8 cellular contexts compared by ENCODE assay signal in genomic region chr22:37634505-37635002, GRCh38. TPM values are rescaled to one million over a fixed set of nuclear protein-coding genes. Genes with fewer than 3 reads are reported as not detected.
DNase-seq lines count a peak whose midpoint lies in the region; ATAC-seq and TF ChIP-seq lines count a peak whose summit lies in the region.

No MANE protein-coding gene starts in this region.

- no peak for ATAC-seq in GM21515 (IDR thresholded peaks at IDR 0.05; ENCODE audit: unreplicated experiment)

- H3K4me1 ChIP-seq in HUES64 (ENCODE audit: insufficient read depth, low read length): peaks cover 36% of the 10 kb centered on the region

- no peaks in the 10 kb centered on the region for H3K9me3 ChIP-seq in HUES64 (ENCODE audit: insufficient read depth, low read depth, low read length)

- no peaks in the 10 kb centered on the region for H3K9me3 Mint-ChIP-seq in mesothelial cell of epicardium

- in situ Hi-C loops in astrocyte of the spinal cord (cut with HindIII; ENCODE audit: low sequenced_read_pairs): no loop called here

- H3K27me3 ChIP-seq in HUES64 (ENCODE audit: insufficient read depth, low read length): no peaks in the 10 kb centered on the region

- peak overlapping the region; percentile 78; the same call in 1 of the 2 replicates for H3K27ac ChIP-seq in HUES64 (ENCODE audit: low read depth, low read length)

- 85% methylated on average over 6 of the region's 6 CpGs for WGBS in HUES64

- peaks cover 28% of the 10 kb centered on the region for H3K4me1 Mint-ChIP-seq in mesothelial cell of epicardium

- H3K9ac ChIP-seq in HUES64 (ENCODE audit: low read depth, low read length): 0 out of 2 replicates have a peak overlapping the region, but pooled peaks have one; percentile 63

- DNase-seq in AG08395 (ENCODE audit: low spot score) (peak; percentile 28), astrocyte of the spinal cord (ENCODE audit: low read depth, low spot score) (peak; percentile 22), mesothelial cell of epicardium (ENCODE audit: low spot score in 2 of 2, unreplicated experiment in 2 of 2) (no peak), NCI-H2081 (lab: John Stamatoyannopoulos, UW) (no peak), NCI-H82 (lab: John Stamatoyannopoulos, UW) (no peak), dermis blood vessel endothelial cell (no peak)

- peaks cover 9% of the 10 kb centered on the region for H3K36me3 ChIP-seq in HUES64 (ENCODE audit: insufficient read depth, low read length)

- peak overlapping the region; percentile 96 for H3K27ac Mint-ChIP-seq in mesothelial cell of epicardium

- H3K4me3 ChIP-seq in HUES64 (ENCODE audit: low read length): no peak overlapping the region
- H3K4me3 ChIP-seq in astrocyte of the spinal cord (ENCODE audit: low read depth, low read length): no peak overlapping the region

- H3K36me3 Mint-ChIP-seq in mesothelial cell of epicardium: peaks cover 6% of the 10 kb centered on the region

- no peaks in the 10 kb centered on the region for H3K27me3 Mint-ChIP-seq in mesothelial cell of epicardium (ENCODE audit: low read depth)

- peak; percentile 29 for TF ChIP-seq CTCF in astrocyte of the spinal cord (IDR thresholded peaks at IDR 0.05; ENCODE audit: low read depth, low read length)
- TF ChIP-seq CTCF in mesothelial cell of epicardium (IDR thresholded peaks at IDR 0.05; ENCODE audit: unreplicated experiment): no peak

- peak overlapping the region; percentile 43 for H3K4me3 Mint-ChIP-seq in mesothelial cell of epicardium

RNA-seq across cellular contexts. Expression of gene SH3BP1, which starts 4.9 kb away (rescaled TPM):
- polyA plus RNA-seq in HUES64 (2013, experiment 1 of 2): 21.7 TPM
- polyA plus RNA-seq in HUES64 (2013, experiment 2 of 2): 30.1 TPM
- total RNA-seq in mesothelial cell of epicardium (30.0 to 33.0 TPM (median 31.9 TPM) in 3 replicates), dermis blood vessel endothelial cell (0.85 and 2.7 TPM in 2 replicates)

RNA-seq across cellular contexts. Expression of gene PDXP, which starts 24.0 kb away (rescaled TPM):
- 34.5 TPM for polyA plus RNA-seq in HUES64 (2013, experiment 1 of 2)
- 38.5 TPM for polyA plus RNA-seq in HUES64 (2013, experiment 2 of 2)
- total RNA-seq in mesothelial cell of epicardium: 15.6 to 16.5 TPM (median 16.1 TPM) in 3 replicates
- 9.0 and 13.3 TPM in 2 replicates for total RNA-seq in dermis blood vessel endothelial cell

RNA-seq across cellular contexts. Expression of gene GGA1, which starts 25.9 kb away (rescaled TPM):
- polyA plus RNA-seq in HUES64 (2013, experiment 1 of 2): 30.5 TPM
- 32.1 TPM for polyA plus RNA-seq in HUES64 (2013, experiment 2 of 2)
- total RNA-seq in mesothelial cell of epicardium (96.6 to 107 TPM (median 96.6 TPM) in 3 replicates), dermis blood vessel endothelial cell (48.3 and 55.3 TPM in 2 replicates)

RNA-seq across cellular contexts. Expression of gene LGALS1, which starts 40.9 kb away (rescaled TPM):
- polyA plus RNA-seq in HUES64 (2013, experiment 1 of 2): 39.5 TPM
- 56.4 TPM for polyA plus RNA-seq in HUES64 (2013, experiment 2 of 2)
- total RNA-seq in mesothelial cell of epicardium (238 to 262 TPM (median 242 TPM) in 3 replicates), dermis blood vessel endothelial cell (2,321 and 4,948 TPM in 2 replicates)

RNA-seq across cellular contexts. Expression of gene NOL12, which starts 51.6 kb away (rescaled TPM):
- 26.8 TPM for polyA plus RNA-seq in HUES64 (2013, experiment 1 of 2)
- 27.2 TPM for polyA plus RNA-seq in HUES64 (2013, experiment 2 of 2)
- total RNA-seq in mesothelial cell of epicardium (23.9 to 25.2 TPM (median 24.8 TPM) in 3 replicates), dermis blood vessel endothelial cell (22.9 and 23.1 TPM in 2 replicates)

Comparison
In these comparisons a context has a peak if more than half of its experiments do, and no peak if none do; other contexts are left out.
1. DNase-seq: peak in AG08395 (single experiment) and astrocyte of the spinal cord (single experiment); none in mesothelial cell of epicardium (0 of 2), NCI-H2081 (0 of 2), NCI-H82 (single experiment) and dermis blood vessel endothelial cell (single experiment).